Comparison of ENCODE assay signal across 24 cellular contexts in the genomic region with DNA sequence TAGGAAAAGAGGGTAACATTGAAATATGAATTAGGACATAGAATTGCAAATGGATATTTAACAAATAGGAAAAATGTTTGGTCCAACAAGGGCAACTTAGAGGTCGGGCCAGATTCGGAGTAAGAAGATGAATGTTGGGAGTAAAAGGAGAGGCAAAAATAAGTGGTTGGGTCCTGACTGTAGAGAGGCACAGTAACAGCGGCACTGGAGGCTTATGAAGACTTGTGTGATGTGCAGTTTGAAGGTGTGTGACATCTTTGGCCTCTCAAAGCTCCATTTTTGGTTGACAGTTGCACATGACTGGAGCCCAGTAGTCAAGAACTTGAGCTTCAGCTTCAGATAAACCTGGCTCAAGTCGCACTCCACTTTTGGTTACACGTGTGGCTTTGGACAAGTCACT.
"Had no signal": no experiment of that assay in that cellular context is flagged by ENCODE, and none has a peak within 500 bp of the region (broad histone marks: within the 10 kb centered on the region; RNA-seq: fewer than 3 reads in every experiment).

No MANE protein-coding gene starts in this region.

- H3K9me3 ChIP-seq: colonic mucosa, esophagus muscularis mucosa, esophagus squamous epithelium, gastrocnemius medialis, gastroesophageal sphincter, heart left ventricle, heart right ventricle had no signal

- H3K36me3 ChIP-seq: colonic mucosa, esophagus muscularis mucosa, esophagus squamous epithelium, gastrocnemius medialis, gastroesophageal sphincter, heart left ventricle, heart right ventricle had no signal

- DNase-seq: colonic mucosa; cortex of kidney; dermis blood vessel endothelial cell; dorsolateral prefrontal cortex; effector CD4-positive, alpha-beta T cell; effector CD8-positive, alpha-beta T cell; effector memory CD4-positive, alpha-beta T cell; effector memory CD8-positive, alpha-beta T cell; endodermal cell; erythroblast; esophagus squamous epithelium; foreskin fibroblast; foreskin keratinocyte; foreskin melanocyte; gastrocnemius medialis; glutamatergic neuron; head of caudate nucleus; heart left ventricle; heart right ventricle had no signal

- H3K4me1 ChIP-seq: colonic mucosa, esophagus muscularis mucosa, esophagus squamous epithelium, foreskin keratinocyte, gastrocnemius medialis, gastroesophageal sphincter had no signal

- H3K4me3 ChIP-seq: colonic mucosa, coronary artery, dorsolateral prefrontal cortex, esophagus muscularis mucosa, esophagus squamous epithelium, gastrocnemius medialis, gastroesophageal sphincter, heart left ventricle, heart right ventricle had no signal

- ATAC-seq: effector memory CD8-positive, alpha-beta T cell; esophagus mucosa; foreskin keratinocyte; gastrocnemius medialis; gastroesophageal sphincter; heart left ventricle; heart right ventricle had no signal

- H3K27ac ChIP-seq: colonic mucosa, coronary artery, dorsolateral prefrontal cortex, epithelial cell of prostate, esophagus muscularis mucosa, esophagus squamous epithelium, foreskin keratinocyte, gastrocnemius medialis, gastroesophageal sphincter, heart left ventricle, heart right ventricle had no signal

- H3K27me3 ChIP-seq: colonic mucosa, dorsolateral prefrontal cortex, esophagus muscularis mucosa, gastrocnemius medialis, heart left ventricle had no signal
